1 cellular context compared by ENCODE assay signal in genomic region chr4:99859618-99860017, GRCh38.
TF ChIP-seq lines count a peak whose summit lies in the region.

No MANE protein-coding gene starts in this region.

TF ChIP-seq in K562, 482 proteins besides CTCF, POLR2A, EP300 and RAD21 (continued from another document):
- TF ChIP-seq ARID4B (CRISPR knock-in tag; IDR thresholded peaks at IDR 0.05) = no peak
- no peak for TF ChIP-seq CREM (IDR thresholded peaks at IDR 0.05; ENCODE audit: low read depth)
- TF ChIP-seq RFX5 (IDR thresholded peaks at IDR 0.05; ENCODE audit: low read depth, low read length) = no peak
- TF ChIP-seq TOE1 (IDR thresholded peaks at IDR 0.05; ENCODE audit: borderline replicate concordance) = no peak
- TF ChIP-seq TOE1 (CRISPR knock-in tag; IDR thresholded peaks at IDR 0.05; ENCODE audit: borderline replicate concordance, low read depth) = no peak
TF ChIP-seq in K562: peak in this region for 0.
